ENCODE assay signal across 23 cellular contexts in genomic region chr21:40567511-40567910, GRCh38.
"Had no signal": no experiment of that assay in that cellular context is flagged by ENCODE, and none has a peak within 500 bp of the region (broad histone marks: within the 10 kb centered on the region; RNA-seq: fewer than 3 reads in every experiment).

No MANE protein-coding gene starts in this region.

- H3K27ac Mint-ChIP-seq: activated CD4-positive, alpha-beta T cell treated with anti-CD3 and anti-CD28 coated beads, Interleukin-2, amount 10 ng/mL, durations not matched to agents 24 days and 14 days; activated CD8-positive, alpha-beta memory T cell treated with anti-CD3 and anti-CD28 coated beads, Interleukin-2, amount 10 ng/mL, durations not matched to agents 7 days and 5 days; activated CD8-positive, alpha-beta T cell treated with anti-CD3 and anti-CD28 coated beads for 36 hours; activated T-helper 1 cell treated with anti-CD3 and anti-CD28 coated beads, Interleukin-12 subunit alpha, Interleukin-12 subunit beta, Interleukin-2, Interleukin-4 antibody, amounts not matched to agents 30 ng/mL and 10 ng/mL and 1 ng/mL, durations not matched to agents 14 hours and 24 hours and 36 hours; natural killer cell; stimulated activated naive CD8-positive, alpha-beta T cell treated with anti-CD3 and anti-CD28 coated beads, Interleukin-15, Interleukin-2, amounts not matched to agents 100 ng/mL and 50 ng/mL, for 24 hours; T-helper 2 cell treated with Interferon-gamma antibody and Interleukin-4, amounts not matched to agents 5 μg/mL and 100 μg/mL, for 36 hours had no signal

- DNase-seq: activated CD4-positive, alpha-beta T cell treated with anti-CD3 and anti-CD28 coated beads, Interleukin-2, amount 10 ng/mL, durations not matched to agents 24 days and 14 days; activated CD8-positive, alpha-beta memory T cell treated with anti-CD3 and anti-CD28 coated beads, Interleukin-2, amount 10 ng/mL, durations not matched to agents 7 days and 5 days; activated CD8-positive, alpha-beta T cell treated with anti-CD3 and anti-CD28 coated beads for 36 hours; activated gamma-delta T cell; activated naive CD4-positive, alpha-beta T cell treated with anti-CD3 and anti-CD28 coated beads, Interleukin-2, amount 50 U/mL, for 16 hours; aorta; central memory CD4-positive, alpha-beta T cell; effector memory CD4-positive, alpha-beta T cell; gastrocnemius medialis; heart left ventricle; left ventricle myocardium superior; mammary epithelial cell; midbrain; natural killer cell; substantia nigra; tibial artery had no signal

- H3K4me1 ChIP-seq: gastrocnemius medialis, heart left ventricle, prostate gland, right atrium auricular region, tibial artery had no signal

- H3K27ac ChIP-seq: gastrocnemius medialis, heart left ventricle, prostate gland, right atrium auricular region, tibial artery, VCaP had no signal

- H3K9me3 Mint-ChIP-seq: activated CD4-positive, alpha-beta T cell treated with anti-CD3 and anti-CD28 coated beads, Interleukin-2, amount 10 ng/mL, durations not matched to agents 24 days and 14 days had no signal

- H3K27me3 Mint-ChIP-seq: activated CD4-positive, alpha-beta T cell treated with anti-CD3 and anti-CD28 coated beads, Interleukin-2, amount 10 ng/mL, durations not matched to agents 24 days and 14 days; activated CD8-positive, alpha-beta memory T cell treated with anti-CD3 and anti-CD28 coated beads, Interleukin-2, amount 10 ng/mL, durations not matched to agents 7 days and 5 days; stimulated activated naive CD8-positive, alpha-beta T cell treated with anti-CD3 and anti-CD28 coated beads, Interleukin-15, Interleukin-2, amounts not matched to agents 100 ng/mL and 50 ng/mL, for 24 hours had no signal

- H3K36me3 ChIP-seq: gastrocnemius medialis, heart left ventricle, prostate gland, right atrium auricular region, tibial artery had no signal

- H3K36me3 Mint-ChIP-seq: activated CD8-positive, alpha-beta memory T cell treated with anti-CD3 and anti-CD28 coated beads, Interleukin-2, amount 10 ng/mL, durations not matched to agents 7 days and 5 days; brain; natural killer cell had no signal

- H3K4me1 Mint-ChIP-seq: activated CD4-positive, alpha-beta T cell treated with anti-CD3 and anti-CD28 coated beads, Interleukin-2, amount 10 ng/mL, durations not matched to agents 24 days and 14 days; activated CD8-positive, alpha-beta memory T cell treated with anti-CD3 and anti-CD28 coated beads, Interleukin-2, amount 10 ng/mL, durations not matched to agents 7 days and 5 days; natural killer cell had no signal

- H3K9me3 ChIP-seq: gastrocnemius medialis, heart left ventricle, prostate gland, right atrium auricular region had no signal

- H3K4me3 Mint-ChIP-seq: activated CD4-positive, alpha-beta T cell treated with anti-CD3 and anti-CD28 coated beads, Interleukin-2, amount 10 ng/mL, durations not matched to agents 24 days and 14 days; activated CD8-positive, alpha-beta memory T cell treated with anti-CD3 and anti-CD28 coated beads, Interleukin-2, amount 10 ng/mL, durations not matched to agents 7 days and 5 days; activated CD8-positive, alpha-beta T cell treated with anti-CD3 and anti-CD28 coated beads for 36 hours; activated T-helper 1 cell treated with anti-CD3 and anti-CD28 coated beads, Interleukin-12 subunit alpha, Interleukin-12 subunit beta, Interleukin-2, Interleukin-4 antibody, amounts not matched to agents 30 ng/mL and 10 ng/mL and 1 ng/mL, durations not matched to agents 14 hours and 24 hours and 36 hours; brain; natural killer cell; stimulated activated naive CD8-positive, alpha-beta T cell treated with anti-CD3 and anti-CD28 coated beads, Interleukin-15, Interleukin-2, amounts not matched to agents 100 ng/mL and 50 ng/mL, for 24 hours; T-helper 2 cell treated with Interferon-gamma antibody and Interleukin-4, amounts not matched to agents 5 μg/mL and 100 μg/mL, for 36 hours had no signal

- H3K27me3 ChIP-seq: gastrocnemius medialis, right atrium auricular region, tibial artery had no signal

- H3K4me3 ChIP-seq: gastrocnemius medialis, heart left ventricle, prostate gland, right atrium auricular region, tibial artery had no signal
